In the genomic region with DNA sequence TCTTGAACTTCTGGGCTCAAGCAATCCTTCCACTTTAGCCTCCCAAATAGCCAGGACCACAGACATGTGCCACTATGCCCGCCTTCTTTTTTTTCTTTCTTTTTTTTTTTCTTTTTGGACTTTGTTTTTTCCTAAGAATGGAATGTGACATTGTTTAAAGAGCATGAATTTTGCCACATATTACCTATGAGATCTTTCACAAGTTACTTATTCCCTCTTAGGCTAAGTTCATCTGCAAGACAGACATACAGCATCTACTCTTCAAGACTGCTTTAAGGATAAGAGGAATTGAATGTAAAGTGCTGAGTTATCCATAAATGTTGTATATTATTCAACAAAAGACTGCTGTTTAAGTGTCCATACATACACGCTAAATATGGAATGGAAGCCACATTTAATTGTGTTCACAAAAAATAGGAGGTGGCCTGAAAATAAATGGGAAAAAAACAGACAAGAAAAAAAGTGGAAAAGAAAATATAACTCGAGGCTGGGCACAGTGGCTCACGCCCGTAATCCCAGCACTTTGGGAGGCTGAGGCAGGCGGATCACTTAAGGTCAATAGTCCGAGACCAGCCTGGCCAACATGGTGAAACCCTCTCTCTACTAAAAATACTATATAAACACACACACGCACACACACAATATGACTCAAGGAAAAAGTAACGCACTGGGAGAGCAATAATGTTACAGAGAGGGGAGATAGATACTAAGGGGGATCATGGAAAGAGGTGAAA, we compare ENCODE assay signal across 1 cellular context.
TF ChIP-seq lines count a peak whose summit lies in the region.

No MANE protein-coding gene starts in this region.

TF ChIP-seq in HepG2, 621 proteins besides CTCF, POLR2A, EP300 and RAD21 (continued from another document):
- TF ChIP-seq, protein P1, sequence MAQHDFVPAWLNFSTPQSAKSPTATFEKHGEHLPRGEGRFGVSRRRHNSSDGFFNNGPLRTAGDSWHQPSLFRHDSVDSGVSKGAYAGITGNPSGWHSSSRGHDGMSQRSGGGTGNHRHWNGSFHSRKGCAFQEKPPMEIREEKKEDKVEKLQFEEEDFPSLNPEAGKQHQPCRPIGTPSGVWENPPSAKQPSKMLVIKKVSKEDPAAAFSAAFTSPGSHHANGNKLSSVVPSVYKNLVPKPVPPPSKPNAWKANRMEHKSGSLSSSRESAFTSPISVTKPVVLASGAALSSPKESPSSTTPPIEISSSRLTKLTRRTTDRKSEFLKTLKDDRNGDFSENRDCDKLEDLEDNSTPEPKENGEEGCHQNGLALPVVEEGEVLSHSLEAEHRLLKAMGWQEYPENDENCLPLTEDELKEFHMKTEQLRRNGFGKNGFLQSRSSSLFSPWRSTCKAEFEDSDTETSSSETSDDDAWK (CRISPR knock-in tag; IDR thresholded peaks at IDR 0.05) = no peak
- TF ChIP-seq ZNF660 (CRISPR knock-in tag; IDR thresholded peaks at IDR 0.05; ENCODE audit: borderline replicate concordance, low read depth) (no peak), TEAD2 (CRISPR knock-in tag; IDR thresholded peaks at IDR 0.05) (no peak), KLF16 (CRISPR knock-in tag; IDR thresholded peaks at IDR 0.05) (0 out of 4 replicates have a peak, but pooled peaks of 1 of the 2 experiments have one; percentile 21), HDAC2 (CRISPR knock-in tag; IDR thresholded peaks at IDR 0.05) (no peak), ARNTL (CRISPR knock-in tag; IDR thresholded peaks at IDR 0.05) (0 out of 2 replicates have a peak, but pooled peaks have one; percentile 3), ZNF350 (CRISPR knock-in tag; IDR thresholded peaks at IDR 0.05; ENCODE audit: borderline replicate concordance, low read depth) (no peak), ZNF331 (CRISPR knock-in tag; IDR thresholded peaks at IDR 0.05) (no peak), NR3C1 (CRISPR knock-in tag; IDR thresholded peaks at IDR 0.05) (no peak), ATAD3A (CRISPR knock-in tag; IDR thresholded peaks at IDR 0.05) (no peak), FOSL2 (CRISPR knock-in tag; IDR thresholded peaks at IDR 0.05) (peak; percentile 30; the same call in 1 of the 2 replicates), RBM22 (optimal IDR thresholded peaks at IDR 0.05; ENCODE audit: low read length) (no peak), ZNF235 (CRISPR knock-in tag; IDR thresholded peaks at IDR 0.05; ENCODE audit: borderline replicate concordance) (no peak), KAT2B (IDR thresholded peaks at IDR 0.05; ENCODE audit: borderline replicate concordance, low read depth, low read length) (no peak), ZNF563 (CRISPR knock-in tag; IDR thresholded peaks at IDR 0.05) (no peak), RXRB (CRISPR knock-in tag; IDR thresholded peaks at IDR 0.05; ENCODE audit: borderline replicate concordance) (peak; percentile 73; the same call in 1 of the 2 replicates), ZNF570 (CRISPR knock-in tag; IDR thresholded peaks at IDR 0.05; ENCODE audit: borderline replicate concordance) (no peak), ELF1 (CRISPR knock-in tag; IDR thresholded peaks at IDR 0.05) (no peak), SAP130 (CRISPR knock-in tag; IDR thresholded peaks at IDR 0.05; ENCODE audit: low read depth) (peak; percentile 50; the same call in 1 of the 2 replicates), ZNF367 (CRISPR knock-in tag; IDR thresholded peaks at IDR 0.05; ENCODE audit: borderline replicate concordance) (no peak), SMAD3 (CRISPR knock-in tag; IDR thresholded peaks at IDR 0.05) (no peak), DNMT3B (CRISPR knock-in tag; conservative IDR thresholded peaks at IDR 0.05) (no peak), ZNF709 (CRISPR knock-in tag; IDR thresholded peaks at IDR 0.05) (no peak)
- TF ChIP-seq, protein P2, sequence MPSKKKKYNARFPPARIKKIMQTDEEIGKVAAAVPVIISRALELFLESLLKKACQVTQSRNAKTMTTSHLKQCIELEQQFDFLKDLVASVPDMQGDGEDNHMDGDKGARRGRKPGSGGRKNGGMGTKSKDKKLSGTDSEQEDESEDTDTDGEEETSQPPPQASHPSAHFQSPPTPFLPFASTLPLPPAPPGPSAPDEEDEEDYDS (CRISPR knock-in tag; IDR thresholded peaks at IDR 0.05) = peak; percentile 39; the same call in 1 of the 2 replicates
- TF ChIP-seq, protein P3, sequence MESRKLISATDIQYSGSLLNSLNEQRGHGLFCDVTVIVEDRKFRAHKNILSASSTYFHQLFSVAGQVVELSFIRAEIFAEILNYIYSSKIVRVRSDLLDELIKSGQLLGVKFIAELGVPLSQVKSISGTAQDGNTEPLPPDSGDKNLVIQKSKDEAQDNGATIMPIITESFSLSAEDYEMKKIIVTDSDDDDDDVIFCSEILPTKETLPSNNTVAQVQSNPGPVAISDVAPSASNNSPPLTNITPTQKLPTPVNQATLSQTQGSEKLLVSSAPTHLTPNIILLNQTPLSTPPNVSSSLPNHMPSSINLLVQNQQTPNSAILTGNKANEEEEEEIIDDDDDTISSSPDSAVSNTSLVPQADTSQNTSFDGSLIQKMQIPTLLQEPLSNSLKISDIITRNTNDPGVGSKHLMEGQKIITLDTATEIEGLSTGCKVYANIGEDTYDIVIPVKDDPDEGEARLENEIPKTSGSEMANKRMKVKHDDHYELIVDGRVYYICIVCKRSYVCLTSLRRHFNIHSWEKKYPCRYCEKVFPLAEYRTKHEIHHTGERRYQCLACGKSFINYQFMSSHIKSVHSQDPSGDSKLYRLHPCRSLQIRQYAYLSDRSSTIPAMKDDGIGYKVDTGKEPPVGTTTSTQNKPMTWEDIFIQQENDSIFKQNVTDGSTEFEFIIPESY (CRISPR knock-in tag; IDR thresholded peaks at IDR 0.05) = no peak
- TF ChIP-seq, protein P4, sequence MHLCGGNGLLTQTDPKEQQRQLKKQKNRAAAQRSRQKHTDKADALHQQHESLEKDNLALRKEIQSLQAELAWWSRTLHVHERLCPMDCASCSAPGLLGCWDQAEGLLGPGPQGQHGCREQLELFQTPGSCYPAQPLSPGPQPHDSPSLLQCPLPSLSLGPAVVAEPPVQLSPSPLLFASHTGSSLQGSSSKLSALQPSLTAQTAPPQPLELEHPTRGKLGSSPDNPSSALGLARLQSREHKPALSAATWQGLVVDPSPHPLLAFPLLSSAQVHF (CRISPR knock-in tag; IDR thresholded peaks at IDR 0.05) = no peak
- TF ChIP-seq, protein P5, sequence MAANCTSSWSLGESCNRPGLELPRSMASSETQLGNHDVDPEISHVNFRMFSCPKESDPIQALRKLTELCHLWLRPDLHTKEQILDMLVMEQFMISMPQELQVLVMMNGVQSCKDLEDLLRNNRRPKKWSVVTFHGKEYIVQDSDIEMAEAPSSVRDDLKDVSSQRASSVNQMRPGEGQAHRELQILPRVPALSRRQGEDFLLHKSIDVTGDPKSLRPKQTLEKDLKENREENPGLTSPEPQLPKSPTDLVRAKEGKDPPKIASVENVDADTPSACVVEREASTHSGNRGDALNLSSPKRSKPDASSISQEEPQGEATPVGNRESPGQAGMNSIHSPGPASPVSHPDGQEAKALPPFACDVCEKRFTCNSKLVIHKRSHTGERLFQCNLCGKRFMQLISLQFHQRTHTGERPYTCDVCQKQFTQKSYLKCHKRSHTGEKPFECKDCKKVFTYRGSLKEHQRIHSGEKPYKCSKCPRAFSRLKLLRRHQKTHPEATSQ (CRISPR knock-in tag; IDR thresholded peaks at IDR 0.05; ENCODE audit: borderline replicate concordance) = no peak
- TF ChIP-seq, protein P6, sequence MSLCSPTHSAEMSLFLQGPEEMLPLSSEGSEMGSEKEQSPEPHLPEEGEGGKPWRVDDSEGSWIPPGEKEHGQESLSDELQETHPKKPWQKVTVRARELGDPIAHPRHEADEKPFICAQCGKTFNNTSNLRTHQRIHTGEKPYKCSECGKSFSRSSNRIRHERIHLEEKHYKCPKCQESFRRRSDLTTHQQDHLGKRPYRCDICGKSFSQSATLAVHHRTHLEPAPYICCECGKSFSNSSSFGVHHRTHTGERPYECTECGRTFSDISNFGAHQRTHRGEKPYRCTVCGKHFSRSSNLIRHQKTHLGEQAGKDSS (CRISPR knock-in tag; IDR thresholded peaks at IDR 0.05; ENCODE audit: borderline replicate concordance, low read depth) = no peak
- TF ChIP-seq, protein P7, sequence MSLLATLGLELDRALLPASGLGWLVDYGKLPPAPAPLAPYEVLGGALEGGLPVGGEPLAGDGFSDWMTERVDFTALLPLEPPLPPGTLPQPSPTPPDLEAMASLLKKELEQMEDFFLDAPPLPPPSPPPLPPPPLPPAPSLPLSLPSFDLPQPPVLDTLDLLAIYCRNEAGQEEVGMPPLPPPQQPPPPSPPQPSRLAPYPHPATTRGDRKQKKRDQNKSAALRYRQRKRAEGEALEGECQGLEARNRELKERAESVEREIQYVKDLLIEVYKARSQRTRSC (CRISPR knock-in tag; IDR thresholded peaks at IDR 0.05; ENCODE audit: low read depth) = no peak
- TF ChIP-seq, protein P8, sequence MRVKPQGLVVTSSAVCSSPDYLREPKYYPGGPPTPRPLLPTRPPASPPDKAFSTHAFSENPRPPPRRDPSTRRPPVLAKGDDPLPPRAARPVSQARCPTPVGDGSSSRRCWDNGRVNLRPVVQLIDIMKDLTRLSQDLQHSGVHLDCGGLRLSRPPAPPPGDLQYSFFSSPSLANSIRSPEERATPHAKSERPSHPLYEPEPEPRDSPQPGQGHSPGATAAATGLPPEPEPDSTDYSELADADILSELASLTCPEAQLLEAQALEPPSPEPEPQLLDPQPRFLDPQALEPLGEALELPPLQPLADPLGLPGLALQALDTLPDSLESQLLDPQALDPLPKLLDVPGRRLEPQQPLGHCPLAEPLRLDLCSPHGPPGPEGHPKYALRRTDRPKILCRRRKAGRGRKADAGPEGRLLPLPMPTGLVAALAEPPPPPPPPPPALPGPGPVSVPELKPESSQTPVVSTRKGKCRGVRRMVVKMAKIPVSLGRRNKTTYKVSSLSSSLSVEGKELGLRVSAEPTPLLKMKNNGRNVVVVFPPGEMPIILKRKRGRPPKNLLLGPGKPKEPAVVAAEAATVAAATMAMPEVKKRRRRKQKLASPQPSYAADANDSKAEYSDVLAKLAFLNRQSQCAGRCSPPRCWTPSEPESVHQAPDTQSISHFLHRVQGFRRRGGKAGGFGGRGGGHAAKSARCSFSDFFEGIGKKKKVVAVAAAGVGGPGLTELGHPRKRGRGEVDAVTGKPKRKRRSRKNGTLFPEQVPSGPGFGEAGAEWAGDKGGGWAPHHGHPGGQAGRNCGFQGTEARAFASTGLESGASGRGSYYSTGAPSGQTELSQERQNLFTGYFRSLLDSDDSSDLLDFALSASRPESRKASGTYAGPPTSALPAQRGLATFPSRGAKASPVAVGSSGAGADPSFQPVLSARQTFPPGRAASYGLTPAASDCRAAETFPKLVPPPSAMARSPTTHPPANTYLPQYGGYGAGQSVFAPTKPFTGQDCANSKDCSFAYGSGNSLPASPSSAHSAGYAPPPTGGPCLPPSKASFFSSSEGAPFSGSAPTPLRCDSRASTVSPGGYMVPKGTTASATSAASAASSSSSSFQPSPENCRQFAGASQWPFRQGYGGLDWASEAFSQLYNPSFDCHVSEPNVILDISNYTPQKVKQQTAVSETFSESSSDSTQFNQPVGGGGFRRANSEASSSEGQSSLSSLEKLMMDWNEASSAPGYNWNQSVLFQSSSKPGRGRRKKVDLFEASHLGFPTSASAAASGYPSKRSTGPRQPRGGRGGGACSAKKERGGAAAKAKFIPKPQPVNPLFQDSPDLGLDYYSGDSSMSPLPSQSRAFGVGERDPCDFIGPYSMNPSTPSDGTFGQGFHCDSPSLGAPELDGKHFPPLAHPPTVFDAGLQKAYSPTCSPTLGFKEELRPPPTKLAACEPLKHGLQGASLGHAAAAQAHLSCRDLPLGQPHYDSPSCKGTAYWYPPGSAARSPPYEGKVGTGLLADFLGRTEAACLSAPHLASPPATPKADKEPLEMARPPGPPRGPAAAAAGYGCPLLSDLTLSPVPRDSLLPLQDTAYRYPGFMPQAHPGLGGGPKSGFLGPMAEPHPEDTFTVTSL (CRISPR knock-in tag; IDR thresholded peaks at IDR 0.05; ENCODE audit: borderline replicate concordance) = peak; percentile 74; the same call in 1 of the 2 replicates
